13 cellular contexts compared by ENCODE assay signal in genomic region chr11:67279589-67280340, GRCh38. TPM values are rescaled to one million over a fixed set of nuclear protein-coding genes. Genes with fewer than 3 reads are reported as not detected.
DNase-seq lines count a peak whose midpoint lies in the region; ATAC-seq and TF ChIP-seq lines count a peak whose summit lies in the region.
"Had no signal": no experiment of that assay in that cellular context is flagged by ENCODE, and none has a peak within 500 bp of the region (broad histone marks: within the 10 kb centered on the region; RNA-seq: fewer than 3 reads in every experiment).

No MANE protein-coding gene starts in this region.

- no peak for TF ChIP-seq POLR2A in stomach (IDR thresholded peaks at IDR 0.05)

- ATAC-seq in activated B cell treated with CpG ODN at 0.5 μM for 24 hours (ENCODE audit: low read depth) = no peak
- ATAC-seq in right cardiac atrium = no peak
- no peak for ATAC-seq in HG03571 (IDR thresholded peaks at IDR 0.05; ENCODE audit: unreplicated experiment)

- POLR2A ChIA-PET in activated CD4-positive, alpha-beta T cell treated with anti-CD3 and anti-CD28 coated beads, Interleukin-2, amount 10 ng/mL, durations not matched to agents 7 days and 5 days (lab: Charles Lee) = no interaction called here
- POLR2A ChIA-PET in activated B cell treated with CpG ODN at 0.5 μM for 24 hours (lab: Charles Lee) = interaction anchor here (0.9 to 5.2 kb wide), 4 partner anchors 9 to 39 kb away, joined by 3 to 164 read pairs (median 46); partner anchors contain the start of genes ANKRD13D and GRK2

- H3K36me3 Mint-ChIP-seq in activated CD4-positive, alpha-beta T cell treated with anti-CD3 and anti-CD28 coated beads, Interleukin-2, amount 10 ng/mL, durations not matched to agents 7 days and 5 days (ENCODE audit: low read depth) = peaks cover 71% of the 10 kb centered on the region
- H3K36me3 Mint-ChIP-seq in activated B cell treated with CpG ODN at 0.5 μM for 24 hours (ENCODE audit: low read depth) = peaks cover 60% of the 10 kb centered on the region

- WGBS in right cardiac atrium = 84% methylated on average over 17 of the region's 17 CpGs
- 70 to 82% (median 77%) methylated on average over 14 to 17 of the region's 17 CpGs for WGBS in stomach, 5 donors

- CTCF ChIA-PET in activated CD4-positive, alpha-beta T cell treated with anti-CD3 and anti-CD28 coated beads, Interleukin-2, amount 10 ng/mL, durations not matched to agents 7 days and 5 days (lab: Charles Lee) = interaction anchor here (0.6 to 5.4 kb wide), 5 partner anchors 9 to 198 kb away, joined by 3 to 41 read pairs (median 3); partner anchors contain the start of gene ANKRD13D
- CTCF ChIA-PET in activated B cell treated with CpG ODN at 0.5 μM for 24 hours (lab: Charles Lee) = interaction anchor here (3.1 kb wide), 1 partner anchor 12 kb away, joined by 15 read pairs; the partner anchor contains the start of gene GRK2

- intact Hi-C loops in activated B cell treated with CpG ODN at 0.5 μM for 24 hours (cut with micrococcal nuclease) (no loop called here), right cardiac atrium (cut with DNase I) (no loop called here), stomach (cut with DNase I; ENCODE audit: low total_unique reads) (no loop called here)

- no peaks in the 10 kb centered on the region for H3K27me3 Mint-ChIP-seq in activated CD4-positive, alpha-beta T cell treated with anti-CD3 and anti-CD28 coated beads, Interleukin-2, amount 10 ng/mL, durations not matched to agents 7 days and 5 days
- no peaks in the 10 kb centered on the region for H3K27me3 Mint-ChIP-seq in activated B cell treated with CpG ODN at 0.5 μM for 24 hours

- peaks cover 60 to 80% (median 67%) of the 10 kb centered on the region in 4 donors for H3K36me3 ChIP-seq in stomach

- TF ChIP-seq CTCF in activated B cell treated with CpG ODN at 0.5 μM for 24 hours (IDR thresholded peaks at IDR 0.05) (no peak), stomach (IDR thresholded peaks at IDR 0.05) (no peak)

- H3K4me3 ChIP-seq in right cardiac atrium (ENCODE audit: low read length) (no peak overlapping the region), stomach (no peak overlapping the region)

- H3K4me3 Mint-ChIP-seq in activated CD4-positive, alpha-beta T cell treated with anti-CD3 and anti-CD28 coated beads, Interleukin-2, amount 10 ng/mL, durations not matched to agents 7 days and 5 days = no peak overlapping the region
- no peak overlapping the region for H3K4me3 Mint-ChIP-seq in activated B cell treated with CpG ODN at 0.5 μM for 24 hours
- H3K4me3 Mint-ChIP-seq: endodermal cell had no signal

- DNase-seq in activated CD4-positive, alpha-beta T cell treated with anti-CD3 and anti-CD28 coated beads, Interleukin-2, amount 10 ng/mL, durations not matched to agents 7 days and 5 days = no peak
- DNase-seq in activated CD4-positive, alpha-beta T cell treated with anti-CD3 and anti-CD28 coated beads, Interleukin-2, amount 50 U/mL, for 1 hour = no peak
- DNase-seq in activated B cell treated with CpG ODN at 0.5 μM for 24 hours (no peak), right cardiac atrium (peak; percentile 18 to 55 (median 44)), stomach (no peak), NCI-H226 (no peak), LoVo (ENCODE audit: low spot score) (no peak)
- DNase-seq: activated CD4-positive, CD25-positive, alpha-beta regulatory T cell treated with anti-CD3 and anti-CD28 coated beads, Interleukin-2, amount 50 U/mL, for 72 hours; endodermal cell; NCI-H1092 treated with DMSO at 0.1 percent for 48 hours; NCI-H524; stimulated activated CD4-positive, alpha-beta T cell treated with anti-CD3 and anti-CD28 coated beads, Interleukin-4, amount 100 ng/mL, for 4 hours had no signal

- H3K27ac ChIP-seq in right cardiac atrium (ENCODE audit: low read length) (no peak overlapping the region), stomach (peak overlapping the region in 4 of 5 donors; percentile 25 to 95 (median 91))

- H3K4me1 ChIP-seq in right cardiac atrium (ENCODE audit: control insufficient read depth, insufficient read depth, low read length) (peaks cover 20% of the 10 kb centered on the region), stomach (peaks cover 43 to 88% (median 58%) of the 10 kb centered on the region in 4 donors)

- H3K9me3 ChIP-seq in right cardiac atrium (ENCODE audit: control insufficient read depth, low read length) (no peaks in the 10 kb centered on the region), stomach (no peaks in the 10 kb centered on the region)

- H3K27ac Mint-ChIP-seq in activated CD4-positive, alpha-beta T cell treated with anti-CD3 and anti-CD28 coated beads, Interleukin-2, amount 10 ng/mL, durations not matched to agents 7 days and 5 days = peak overlapping the region; percentile 93
- peak overlapping the region; percentile 98 for H3K27ac Mint-ChIP-seq in activated B cell treated with CpG ODN at 0.5 μM for 24 hours
- H3K27ac Mint-ChIP-seq: endodermal cell had no signal

- H3K9me3 Mint-ChIP-seq in activated CD4-positive, alpha-beta T cell treated with anti-CD3 and anti-CD28 coated beads, Interleukin-2, amount 10 ng/mL, durations not matched to agents 7 days and 5 days = no peaks in the 10 kb centered on the region
- no peaks in the 10 kb centered on the region for H3K9me3 Mint-ChIP-seq in activated B cell treated with CpG ODN at 0.5 μM for 24 hours
- H3K9me3 Mint-ChIP-seq: endodermal cell had no signal

- no peak for TF ChIP-seq EP300 in stomach (IDR thresholded peaks at IDR 0.05)

- peaks cover 72% of the 10 kb centered on the region for H3K4me1 Mint-ChIP-seq in activated CD4-positive, alpha-beta T cell treated with anti-CD3 and anti-CD28 coated beads, Interleukin-2, amount 10 ng/mL, durations not matched to agents 7 days and 5 days
- peaks cover 63% of the 10 kb centered on the region for H3K4me1 Mint-ChIP-seq in activated B cell treated with CpG ODN at 0.5 μM for 24 hours

- H3K27me3 ChIP-seq in right cardiac atrium (ENCODE audit: control insufficient read depth, insufficient read depth) = no peaks in the 10 kb centered on the region
- H3K27me3 ChIP-seq in stomach = no peaks in the 10 kb centered on the region

RNA-seq across cellular contexts. Expression of gene ANKRD13D, which starts 9.3 kb away (rescaled TPM):
- total RNA-seq in activated CD4-positive, alpha-beta T cell treated with anti-CD3 and anti-CD28 coated beads, Interleukin-2, amount 10 ng/mL, durations not matched to agents 7 days and 5 days = 100 to 1,000 TPM; 135 to 194 TPM
- total RNA-seq in activated B cell treated with CpG ODN at 0.5 μM for 24 hours (97.2 and 116 TPM in 2 replicates), right cardiac atrium (10 to 100 TPM; 20.0 to 25.3 (median 22.8) TPM), stomach (10 to 100 TPM; 24.6 to 96.4 (median 42.6) TPM)
- polyA plus RNA-seq in right cardiac atrium (18.0 TPM), stomach (10 to 100 TPM; 18.5 to 61.3 (median 30.9) TPM)

RNA-seq across cellular contexts. Expression of gene GRK2, which starts 13.5 kb away (rescaled TPM):
- total RNA-seq in activated CD4-positive, alpha-beta T cell treated with anti-CD3 and anti-CD28 coated beads, Interleukin-2, amount 10 ng/mL, durations not matched to agents 7 days and 5 days = 100 to 1,000 TPM; 306 to 324 TPM
- 159 and 175 TPM in 2 replicates for total RNA-seq in activated B cell treated with CpG ODN at 0.5 μM for 24 hours
- 10 to 100 TPM; 50.4 to 56.5 (median 52.5) TPM for total RNA-seq in right cardiac atrium
- polyA plus RNA-seq in right cardiac atrium = 56.6 TPM
- 100 to 1,000 TPM in 4 of 5 donors, 10 to 100 TPM in 1; 53.8 to 266 (median 131) TPM for total RNA-seq in stomach
- 10 to 100 TPM; 44.0 to 59.4 (median 46.5) TPM for polyA plus RNA-seq in stomach

RNA-seq across cellular contexts. Expression of gene SSH3, which starts 23.6 kb away (rescaled TPM):
- 1 to 10 TPM; 8.2 to 9.6 TPM for total RNA-seq in activated CD4-positive, alpha-beta T cell treated with anti-CD3 and anti-CD28 coated beads, Interleukin-2, amount 10 ng/mL, durations not matched to agents 7 days and 5 days
- total RNA-seq in activated B cell treated with CpG ODN at 0.5 μM for 24 hours (5.1 and 7.7 TPM in 2 replicates), right cardiac atrium (10 to 100 TPM; 23.9 to 25.9 (median 25.1) TPM), stomach (100 to 1,000 TPM in 3 of 5 donors, 10 to 100 TPM in 2; 23.5 to 217 (median 103) TPM)
- polyA plus RNA-seq in right cardiac atrium (14.9 TPM), stomach (10 to 100 TPM; 18.8 to 34.3 (median 22.6) TPM)

Comparison
In these comparisons a context has a peak if more than half of its experiments do, and no peak if none do; other contexts are left out.
1. DNase-seq: peak in right cardiac atrium (3 of 3); none in activated CD4-positive, alpha-beta T cell treated with anti-CD3 and anti-CD28 coated beads, Interleukin-2, amount 10 ng/mL, durations not matched to agents 7 days and 5 days (single experiment), activated CD4-positive, alpha-beta T cell treated with anti-CD3 and anti-CD28 coated beads, Interleukin-2, amount 50 U/mL, for 1 hour (single experiment), activated B cell treated with CpG ODN at 0.5 μM for 24 hours (single experiment), stomach (single experiment), NCI-H226 (single experiment) and LoVo (single experiment).